ENCODE assay signal across 12 cellular contexts in genomic region chr5:147481376-147481775, GRCh38. TPM values are rescaled to one million over a fixed set of nuclear protein-coding genes. Genes with fewer than 3 reads are reported as not detected.
DNase-seq lines count a peak whose midpoint lies in the region; ATAC-seq, FAIRE-seq and TF ChIP-seq lines count a peak whose summit lies in the region.
"Had no signal": no experiment of that assay in that cellular context is flagged by ENCODE, and none has a peak within 500 bp of the region (broad histone marks: within the 10 kb centered on the region; RNA-seq: fewer than 3 reads in every experiment).

No MANE protein-coding gene starts in this region.

- no peaks in the 10 kb centered on the region for H3K9me3 ChIP-seq in HepG2 (ENCODE audit: low read length)

- CTCF ChIA-PET in HepG2 (lab: Yijun Ruan, JAX; ENCODE audit: low intra/inter-chr PET ratio, low total read pairs) = no interaction called here

- no peak for TF ChIP-seq EP300 in HepG2 (IDR thresholded peaks at IDR 0.05; ENCODE audit: low read depth in 2 of 2, low read length in 2 of 2)
- no peak for TF ChIP-seq EP300 in HepG2 (CRISPR knock-in tag; IDR thresholded peaks at IDR 0.05; ENCODE audit: borderline replicate concordance)

- H3K4me2 ChIP-seq in HepG2 (ENCODE audit: low read depth, low read length) = no peak overlapping the region

- H3K27me3 ChIP-seq in bronchial epithelial cell (ENCODE audit: control insufficient read depth, insufficient read depth, low read length) (no peaks in the 10 kb centered on the region), rectal smooth muscle tissue (ENCODE audit: control insufficient read depth, insufficient read depth, low read length) (no peaks in the 10 kb centered on the region), HepG2 (ENCODE audit: control insufficient read depth in 1 of 2, insufficient read depth in 2 of 2, low read length in 2 of 2) (no peaks in the 10 kb centered on the region; a peak in 2 of 5 replicates)

- H3K27ac Mint-ChIP-seq in stimulated activated memory B cell treated with anti-CD40 and anti-IgM and Interleukin-4, amounts not matched to agents 10 μg/mL and 1 μg/mL and 100 μg/mL, for 72 hours = no peak overlapping the region
- H3K27ac Mint-ChIP-seq: activated naive CD4-positive, alpha-beta T cell treated with anti-CD3 and anti-CD28 coated beads, Interleukin-2, amount 50 U/mL, for 24 hours; stimulated activated naive CD8-positive, alpha-beta T cell treated with anti-CD3 and anti-CD28 coated beads, Interleukin-15, Interleukin-2, amounts not matched to agents 100 ng/mL and 50 ng/mL, for 24 hours had no signal

- H3K27me3 Mint-ChIP-seq in stimulated activated memory B cell treated with anti-CD40 and anti-IgM and Interleukin-4, amounts not matched to agents 10 μg/mL and 1 μg/mL and 100 μg/mL, for 72 hours = no peaks in the 10 kb centered on the region

- POLR2A ChIA-PET in HepG2 (lab: Yijun Ruan, JAX) = no interaction called here

- 29% methylated on average over 1 of the region's 1 CpG for WGBS in HepG2 (ENCODE audit: low lambda C conversion rate)

- no peaks in the 10 kb centered on the region for H3K79me2 ChIP-seq in HepG2 (ENCODE audit: insufficient read depth, low read length)

- intact Hi-C loops in HepG2 (cut with micrococcal nuclease; ENCODE audit: unreplicated experiment) = no loop called here

- no peak overlapping the region for H3K9ac ChIP-seq in rectal smooth muscle tissue (ENCODE audit: low read length)
- H3K9ac ChIP-seq in HepG2 (ENCODE audit: insufficient read depth, low read depth, low read length) = no peak overlapping the region

- H3K4me1 ChIP-seq in rectal smooth muscle tissue (ENCODE audit: control insufficient read depth, insufficient read depth, low read length) = peaks cover 36% of the 10 kb centered on the region
- no peaks in the 10 kb centered on the region for H3K4me1 ChIP-seq in HepG2 (ENCODE audit: insufficient read depth, low read length)

- H2AFZ ChIP-seq in HepG2 (ENCODE audit: low read length) = no peak overlapping the region

- BruUV-seq in HepG2 (replicated peaks; lab: Mats Ljungman, UMichigan) = no TSS peak

- TF ChIP-seq CTCF in bronchial epithelial cell (IDR thresholded peaks at IDR 0.05; ENCODE audit: insufficient read depth, low read length, severe bottlenecking) (no peak), HepG2 (CRISPR knock-in tag; IDR thresholded peaks at IDR 0.05) (no peak)

- in situ Hi-C loops in HepG2 (cut with HindIII; ENCODE audit: extremely low pct_ligation_motif_present, low pct_unique_long_range_greater_than_20kb) = no loop called here

- no peaks in the 10 kb centered on the region for H3K36me3 ChIP-seq in bronchial epithelial cell (ENCODE audit: control insufficient read depth, insufficient read depth, low read length)
- no peaks in the 10 kb centered on the region for H3K36me3 ChIP-seq in rectal smooth muscle tissue (ENCODE audit: control insufficient read depth, insufficient read depth, low read length)
- H3K36me3 ChIP-seq in HepG2 (replicated peaks in 1 of 2; ENCODE audit: control insufficient read depth in 1 of 2, insufficient read depth in 2 of 2, low read length in 2 of 2) = no peaks in the 10 kb centered on the region

- H3K27ac ChIP-seq in rectal smooth muscle tissue (ENCODE audit: low read depth, low read length) (peak overlapping the region; percentile 8), HepG2 (ENCODE audit: extremely low read length, insufficient read depth, low read length) (no peak overlapping the region)

- DNase-seq in bronchial epithelial cell (ENCODE audit: low read depth) = peak; percentile 60
- no peak for DNase-seq in HepG2 (ENCODE audit: low spot score)
- no peak for DNase-seq in foreskin melanocyte
- DNase-seq: stimulated activated CD4-positive, alpha-beta T cell treated with anti-CD3 and anti-CD28 coated beads, Interleukin-12 subunit alpha, Interleukin-12 subunit beta, amount 100 ng/mL, for 4 hours had no signal

- peak; percentile 8 for ATAC-seq in GM18502 (IDR thresholded peaks at IDR 0.05; ENCODE audit: poor library complexity, unreplicated experiment)
- peak; percentile 9 for ATAC-seq in HG03469 (IDR thresholded peaks at IDR 0.05; ENCODE audit: unreplicated experiment)
- no peak for ATAC-seq in HepG2
- ATAC-seq in HG03108 (IDR thresholded peaks at IDR 0.05; ENCODE audit: unreplicated experiment) = no peak
- no peak for ATAC-seq in stimulated activated memory B cell treated with anti-CD40 and anti-IgM and Interleukin-4, amounts not matched to agents 10 μg/mL and 1 μg/mL and 100 μg/mL, for 72 hours
- ATAC-seq: Panc1 had no signal

- H3K4me1 Mint-ChIP-seq in stimulated activated memory B cell treated with anti-CD40 and anti-IgM and Interleukin-4, amounts not matched to agents 10 μg/mL and 1 μg/mL and 100 μg/mL, for 72 hours = no peaks in the 10 kb centered on the region
- H3K4me1 Mint-ChIP-seq: activated naive CD4-positive, alpha-beta T cell treated with anti-CD3 and anti-CD28 coated beads, Interleukin-2, amount 50 U/mL, for 24 hours had no signal

- no peak for FAIRE-seq in bronchial epithelial cell (lab: Jason Lieb, UNC)
- no peak for FAIRE-seq in HepG2 (lab: Jason Lieb, UNC)

- H4K20me1 ChIP-seq in HepG2 (ENCODE audit: insufficient read depth, low read length) = no peaks in the 10 kb centered on the region

- no peak for TF ChIP-seq RAD21 in HepG2 (CRISPR knock-in tag; IDR thresholded peaks at IDR 0.05)

- H3K9me3 Mint-ChIP-seq in stimulated activated memory B cell treated with anti-CD40 and anti-IgM and Interleukin-4, amounts not matched to agents 10 μg/mL and 1 μg/mL and 100 μg/mL, for 72 hours = peaks cover 7% of the 10 kb centered on the region

- H3K4me3 ChIP-seq in bronchial epithelial cell (ENCODE audit: low read depth, low read length) = no peak overlapping the region
- no peak overlapping the region for H3K4me3 ChIP-seq in rectal smooth muscle tissue (ENCODE audit: low read length)
- no peak overlapping the region for H3K4me3 ChIP-seq in HepG2 (replicated peaks in 1 of 3; ENCODE audit: insufficient read depth in 1 of 3, low read depth in 2 of 3, low read length in 3 of 3)

- no peak for TF ChIP-seq POLR2A in HepG2 (IDR thresholded peaks at IDR 0.05; ENCODE audit: insufficient read depth in 1 of 2, low read depth in 2 of 2, low read length in 2 of 2)

- H3K4me3 Mint-ChIP-seq in stimulated activated memory B cell treated with anti-CD40 and anti-IgM and Interleukin-4, amounts not matched to agents 10 μg/mL and 1 μg/mL and 100 μg/mL, for 72 hours = no peak overlapping the region
- H3K4me3 Mint-ChIP-seq: activated naive CD4-positive, alpha-beta T cell treated with anti-CD3 and anti-CD28 coated beads, Interleukin-2, amount 50 U/mL, for 24 hours; stimulated activated naive CD8-positive, alpha-beta T cell treated with anti-CD3 and anti-CD28 coated beads, Interleukin-15, Interleukin-2, amounts not matched to agents 100 ng/mL and 50 ng/mL, for 24 hours had no signal

- no peaks in the 10 kb centered on the region for H3K36me3 Mint-ChIP-seq in stimulated activated memory B cell treated with anti-CD40 and anti-IgM and Interleukin-4, amounts not matched to agents 10 μg/mL and 1 μg/mL and 100 μg/mL, for 72 hours
- H3K36me3 Mint-ChIP-seq: activated naive CD4-positive, alpha-beta T cell treated with anti-CD3 and anti-CD28 coated beads, Interleukin-2, amount 50 U/mL, for 24 hours had no signal

TF ChIP-seq in HepG2, 621 proteins besides CTCF, POLR2A, EP300 and RAD21 (continues in another document):
- TF ChIP-seq, protein P1, sequence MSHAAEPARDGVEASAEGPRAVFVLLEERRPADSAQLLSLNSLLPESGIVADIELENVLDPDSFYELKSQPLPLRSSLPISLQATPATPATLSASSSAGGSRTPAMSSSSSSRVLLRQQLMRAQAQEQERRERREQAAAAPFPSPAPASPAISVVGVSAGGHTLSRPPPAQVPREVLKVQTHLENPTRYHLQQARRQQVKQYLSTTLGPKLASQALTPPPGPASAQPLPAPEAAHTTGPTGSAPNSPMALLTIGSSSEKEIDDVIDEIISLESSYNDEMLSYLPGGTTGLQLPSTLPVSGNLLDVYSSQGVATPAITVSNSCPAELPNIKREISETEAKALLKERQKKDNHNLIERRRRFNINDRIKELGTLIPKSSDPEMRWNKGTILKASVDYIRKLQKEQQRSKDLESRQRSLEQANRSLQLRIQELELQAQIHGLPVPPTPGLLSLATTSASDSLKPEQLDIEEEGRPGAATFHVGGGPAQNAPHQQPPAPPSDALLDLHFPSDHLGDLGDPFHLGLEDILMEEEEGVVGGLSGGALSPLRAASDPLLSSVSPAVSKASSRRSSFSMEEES (CRISPR knock-in tag; IDR thresholded peaks at IDR 0.05) = no peak

RNA-seq across cellular contexts. Expression of gene DPYSL3, which starts 28.5 kb away (rescaled TPM):
- total RNA-seq in bronchial epithelial cell (1.6 and 3.7 TPM in 2 replicates), HepG2 (2016; rRNA removed; fragmentation: Illumina TruSeq; extraction: Trizol) (0.15 TPM in 1 of 2 replicates, not detected in the other)
- not detected in 2 replicates for total RNA-seq in HepG2 (2016; cell fraction: cytosol; rRNA removed; fragmentation: Illumina TruSeq; extraction: Trizol; ENCODE audit: low read depth)
- 0.03 and 0.13 TPM in 2 replicates for total RNA-seq in HepG2 (2016; cell fraction: insoluble cytoplasmic fraction; rRNA removed; fragmentation: Illumina TruSeq; extraction: Trizol)
- not detected in 2 replicates for total RNA-seq in HepG2 (2016; cell fraction: membrane; rRNA removed; fragmentation: Illumina TruSeq; extraction: Trizol)
- total RNA-seq in HepG2 (2016; cell fraction: nucleus; rRNA removed; fragmentation: Illumina TruSeq; extraction: Trizol) = not detected in 2 replicates
- 0.03 and 0.08 TPM in 2 replicates for polyA plus RNA-seq in HepG2 (2011; rRNA removed)
- polyA plus RNA-seq in HepG2 (2011; cell fraction: cytosol; rRNA removed) = 0.01 TPM in 1 of 2 replicates, not detected in the other
- 0.03 and 0.16 TPM in 2 replicates for polyA plus RNA-seq in HepG2 (2011; cell fraction: nucleus; rRNA removed)
- polyA plus RNA-seq in HepG2 (2012) = not detected in 2 replicates
- not detected in 2 replicates for polyA plus RNA-seq in HepG2 (2016; cell fraction: cytosol; fragmentation: Illumina TruSeq; extraction: Trizol; ENCODE audit: low read depth)
- 0.04 TPM in 1 of 2 replicates, not detected in the other for polyA plus RNA-seq in HepG2 (2016; cell fraction: insoluble cytoplasmic fraction; fragmentation: Illumina TruSeq; extraction: Trizol; ENCODE audit: low read depth)
- polyA plus RNA-seq in HepG2 (2016; cell fraction: membrane; fragmentation: Illumina TruSeq; extraction: Trizol; ENCODE audit: low read depth) = 0.07 TPM in 1 of 2 replicates, not detected in the other
- polyA plus RNA-seq in HepG2 (2016; cell fraction: nucleus; fragmentation: Illumina TruSeq; extraction: Trizol; ENCODE audit: insufficient read depth, low read depth) = not detected in 2 replicates
- 2.1 TPM in 1 of 2 replicates, not detected in the other for polyA minus RNA-seq in HepG2 (2011; rRNA and poly(A)+ RNA removed; ENCODE audit: low replicate concordance)
- polyA minus RNA-seq in HepG2 (2011; cell fraction: cytosol; rRNA and poly(A)+ RNA removed) = not detected in 2 replicates
- 0.12 and 0.26 TPM in 2 replicates for polyA minus RNA-seq in HepG2 (2011; cell fraction: nucleus; rRNA and poly(A)+ RNA removed)

Comparison
In these comparisons a context has a peak if more than half of its experiments do, and no peak if none do; other contexts are left out.
1. ATAC-seq: peak in GM18502 (single experiment) and HG03469 (single experiment); none in HepG2 (single experiment), HG03108 (single experiment) and stimulated activated memory B cell treated with anti-CD40 and anti-IgM and Interleukin-4, amounts not matched to agents 10 μg/mL and 1 μg/mL and 100 μg/mL, for 72 hours (single experiment).